8 cellular contexts compared by ENCODE assay signal in the genomic region with DNA sequence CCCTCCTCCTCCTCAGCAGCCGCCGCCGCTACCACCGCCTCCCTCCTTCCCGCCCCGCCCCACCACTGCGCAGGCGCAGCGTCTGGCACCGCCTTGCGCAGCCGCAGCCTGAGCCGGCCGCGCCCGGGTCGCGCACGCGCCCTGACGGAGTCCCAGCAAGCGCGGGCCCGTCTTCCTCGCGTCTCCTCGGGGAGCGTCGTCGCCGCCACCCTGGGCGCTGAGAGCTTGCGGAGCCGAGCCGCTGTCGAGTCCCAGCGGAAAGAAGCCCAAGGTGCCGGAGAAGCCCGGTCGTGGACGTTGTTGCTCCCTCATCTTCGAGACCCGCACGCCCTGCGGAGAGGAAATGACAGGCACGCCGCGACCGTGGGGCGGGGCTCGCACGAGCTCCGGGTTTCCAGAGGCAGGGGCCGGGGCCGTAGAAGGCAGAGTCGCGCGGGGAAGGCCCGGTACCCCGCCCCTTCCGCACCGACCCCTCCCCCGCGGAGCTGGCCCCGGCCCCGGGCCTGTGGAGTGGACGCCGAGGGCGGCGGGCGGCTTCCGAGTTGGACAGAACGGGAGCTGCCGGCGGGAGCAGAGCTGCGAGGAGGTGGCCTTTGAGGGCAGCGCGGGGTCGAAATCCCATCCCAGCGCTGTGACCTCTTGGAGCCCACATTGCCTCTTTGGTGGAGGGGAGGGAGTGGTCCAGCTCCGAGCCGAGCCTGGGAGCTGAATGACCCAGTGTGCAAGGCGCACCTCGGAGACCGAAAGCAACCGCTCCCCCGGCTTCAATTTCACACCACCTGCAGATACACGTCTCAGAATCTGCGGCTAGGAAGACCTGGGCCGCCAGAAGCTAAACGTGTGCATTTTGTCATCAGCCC. TPM values are rescaled to one million over a fixed set of nuclear protein-coding genes. Genes with fewer than 3 reads are reported as not detected.
DNase-seq lines count a peak whose midpoint lies in the region; ATAC-seq and TF ChIP-seq lines count a peak whose summit lies in the region.

No MANE protein-coding gene starts in this region.

- H3K4ac ChIP-seq in H9 (ENCODE audit: low read depth, low read length): no peak overlapping the region

- no peak overlapping the region for H2BK5ac ChIP-seq in H9 (ENCODE audit: insufficient read length, low read length)

- no peak overlapping the region for H2BK120ac ChIP-seq in H9 (ENCODE audit: low read depth, low read length, poor library complexity, severe bottlenecking)

- peak; percentile 94 for DNase-seq in ELF-1 (ENCODE audit: low read depth, low spot score)
- peak; percentile 98 for DNase-seq in H9
- peak; percentile 91 for DNase-seq in MG63
- DNase-seq in RWPE2 (ENCODE audit: low spot score): peak; percentile 93
- peak; percentile 96 for DNase-seq in activated T-helper 9 cell treated with anti-CD3 and anti-CD28 coated beads, Interleukin-2, amount 50 U/mL, for 16 hours (ENCODE audit: low read depth)
- DNase-seq in fibroblast of pulmonary artery (ENCODE audit: low read depth): peak; percentile 93
- DNase-seq in nephron progenitor cell: peak; percentile 99
- DNase-seq in stimulated activated naive CD8-positive, alpha-beta T cell treated with anti-CD3 and anti-CD28 coated beads, Interleukin-15, Interleukin-2, amounts not matched to agents 100 U/mL and 50 U/mL, for 24 hours: peak; percentile 99

- H3K36me3 ChIP-seq in MG63 (peaks cover 30% of the 10 kb centered on the region), RWPE2 (ENCODE audit: low read depth) (peaks cover 24% of the 10 kb centered on the region)

- H3K27me3 ChIP-seq in H9 (ENCODE audit: insufficient read depth, low read length) (no peaks in the 10 kb centered on the region), MG63 (no peaks in the 10 kb centered on the region), RWPE2 (ENCODE audit: insufficient read depth, poor library complexity, severe bottlenecking) (no peaks in the 10 kb centered on the region)

- ATAC-seq in RWPE2 (ENCODE audit: low read depth): peak; percentile 65
- peak; percentile 72 for ATAC-seq in stimulated activated naive CD8-positive, alpha-beta T cell treated with anti-CD3 and anti-CD28 coated beads, Interleukin-15, Interleukin-2, amounts not matched to agents 100 U/mL and 50 U/mL, for 24 hours

- H4K91ac ChIP-seq in H9 (ENCODE audit: insufficient read length, low read depth, low read length): no peak overlapping the region

- H3K4me3 ChIP-seq in MG63 (peak overlapping the region; percentile 98), RWPE2 (ENCODE audit: severe bottlenecking) (peak overlapping the region; percentile 83), fibroblast of pulmonary artery (replicated peaks; ENCODE audit: low read depth, low read length) (peak overlapping the region; percentile 68)

- H3K27ac Mint-ChIP-seq in H9: peak overlapping the region; percentile 75 to 97 (median 90)
- H3K27ac Mint-ChIP-seq in nephron progenitor cell: peak overlapping the region; percentile 91

- no peak overlapping the region for H3K56ac ChIP-seq in H9 (ENCODE audit: insufficient read length, low read depth, low read length)

- H3K4me3 Mint-ChIP-seq in H9: peak overlapping the region; percentile 84 to 96
- H3K4me3 Mint-ChIP-seq in nephron progenitor cell: peak overlapping the region; percentile 92

- H3K27ac ChIP-seq in H9 (ENCODE audit: insufficient read length, low read depth, low read length) (no peak overlapping the region), RWPE2 (ENCODE audit: poor library complexity, severe bottlenecking) (peak overlapping the region; percentile 67)

- no peak overlapping the region for H4K8ac ChIP-seq in H9 (replicated peaks; ENCODE audit: insufficient read length, low read depth, low read length)

- no peak overlapping the region for H3T11ph ChIP-seq in H9 (ENCODE audit: low read length)

- H3K18ac ChIP-seq in H9 (ENCODE audit: insufficient read length, low read depth, low read length): peak overlapping the region; percentile 65

- H2BK15ac ChIP-seq in H9 (ENCODE audit: low read depth, low read length): no peak overlapping the region

- H3K27me3 Mint-ChIP-seq in H9 (ENCODE audit: low read depth) (no peaks in the 10 kb centered on the region; the same call in 1 of the 2 replicates), nephron progenitor cell (ENCODE audit: low read depth, poor library complexity) (peaks cover 3% of the 10 kb centered on the region)

- WGBS in H9 (ENCODE audit: extremely low coverage, insufficient read length, low lambda C conversion rate): no CpG with 5 or more reads among the region's 91 CpGs

- H3K23me2 ChIP-seq in H9 (ENCODE audit: insufficient read length, low read depth, low read length, poor library complexity, severe bottlenecking): peaks cover 10% of the 10 kb centered on the region

- H3K4me2 ChIP-seq in H9 (ENCODE audit: insufficient read depth, insufficient read length, low read length): peak overlapping the region; percentile 82

- no peak for TF ChIP-seq CTCF in H9 (conservative IDR thresholded peaks at IDR 0.05)
- TF ChIP-seq CTCF in RWPE2 (IDR thresholded peaks at IDR 0.05; ENCODE audit: poor library complexity, severe bottlenecking): no peak
- no peak for TF ChIP-seq CTCF in fibroblast of pulmonary artery (IDR thresholded peaks at IDR 0.05; ENCODE audit: low read length, missing control alignments)
- TF ChIP-seq CTCF in nephron progenitor cell (IDR thresholded peaks at IDR 0.05): no peak

- H3K79me2 ChIP-seq in H9 (ENCODE audit: insufficient read depth, low read length): peaks cover 22% of the 10 kb centered on the region; the same call in 1 of the 2 replicates

- H3K4me1 Mint-ChIP-seq in H9 (peaks cover 26% of the 10 kb centered on the region in 2 experiments), nephron progenitor cell (peaks cover 56% of the 10 kb centered on the region)

- H3K23ac ChIP-seq in H9 (ENCODE audit: insufficient read length, low read depth, low read length): no peak overlapping the region

- no peak overlapping the region for H4K5ac ChIP-seq in H9 (ENCODE audit: insufficient read length, low read depth, low read length)

- H2BK20ac ChIP-seq in H9 (ENCODE audit: low read depth, low read length, poor library complexity, severe bottlenecking): no peak overlapping the region

- H3K14ac ChIP-seq in H9 (ENCODE audit: insufficient read depth, low read length): peak overlapping the region; percentile 85; the same call in 1 of the 2 replicates

- H4K20me1 ChIP-seq in H9 (ENCODE audit: control insufficient read depth, insufficient read depth, insufficient read length): peaks cover 3% of the 10 kb centered on the region

- H2AK5ac ChIP-seq in H9 (ENCODE audit: insufficient read length, low read length): no peak overlapping the region

- no peak overlapping the region for H2BK12ac ChIP-seq in H9 (ENCODE audit: insufficient read length, low read depth, low read length)

- no peak overlapping the region for H2AFZ ChIP-seq in H9 (ENCODE audit: low read length)

- H3K9me3 Mint-ChIP-seq in H9 (no peaks in the 10 kb centered on the region; a peak in 1 of 5 replicates), nephron progenitor cell (no peaks in the 10 kb centered on the region)

- H3K9me3 ChIP-seq in H9 (ENCODE audit: control insufficient read depth, low read depth, low read length): no peaks in the 10 kb centered on the region
- no peaks in the 10 kb centered on the region for H3K9me3 ChIP-seq in MG63
- H3K9me3 ChIP-seq in RWPE2 (ENCODE audit: severe bottlenecking): no peaks in the 10 kb centered on the region

- H3K79me1 ChIP-seq in H9 (ENCODE audit: insufficient read depth, low read depth, low read length, poor library complexity, severe bottlenecking): peaks cover 2% of the 10 kb centered on the region

- H3K9ac ChIP-seq in H9 (ENCODE audit: extremely low read depth, insufficient read length, low read length): peak overlapping the region; percentile 66

- peaks cover 10 to 34% (median 16%) of the 10 kb centered on the region in 3 experiments for H3K36me3 Mint-ChIP-seq in H9 (ENCODE audit: insufficient read depth in 1 of 3, low read depth in 3 of 3)
- peaks cover 28% of the 10 kb centered on the region for H3K36me3 Mint-ChIP-seq in nephron progenitor cell (ENCODE audit: low read depth)

- peaks cover 6% of the 10 kb centered on the region for H3K4me1 ChIP-seq in H9 (ENCODE audit: insufficient read depth, low read length)
- H3K4me1 ChIP-seq in RWPE2 (ENCODE audit: insufficient read depth, poor library complexity, severe bottlenecking): peaks cover 24% of the 10 kb centered on the region

RNA-seq across cellular contexts. Expression of a gene that starts 0.5 kb away (rescaled TPM):
- total RNA-seq in H9 (2021): 60.0 and 60.6 TPM in 2 replicates
- total RNA-seq in MG63 (2014; rRNA removed; shearing (Covaris generic); ENCODE audit: low replicate concordance): 53.3 and 57.1 TPM in 2 replicates
